In genomic region chr15:68228143-68228970, GRCh38 we compare ENCODE assay signal across 1 cellular context.
TF ChIP-seq lines count a peak whose summit lies in the region.

No MANE protein-coding gene starts in this region.

TF ChIP-seq in HepG2, 621 proteins besides CTCF, POLR2A, EP300 and RAD21 (continued from another document and continues in another):
- no peak for TF ChIP-seq ZNF562 (CRISPR knock-in tag; IDR thresholded peaks at IDR 0.05; ENCODE audit: borderline replicate concordance)
- TF ChIP-seq TAF1 (CRISPR knock-in tag; IDR thresholded peaks at IDR 0.05), result no peak
- 0 out of 2 replicates have a peak, but pooled peaks have one; percentile 26 for TF ChIP-seq ZNF33B (CRISPR knock-in tag; IDR thresholded peaks at IDR 0.05)
- TF ChIP-seq ZFP41 (CRISPR knock-in tag; IDR thresholded peaks at IDR 0.05; ENCODE audit: borderline replicate concordance), result no peak
- TF ChIP-seq YEATS2 (CRISPR knock-in tag; IDR thresholded peaks at IDR 0.05; ENCODE audit: borderline replicate concordance), result no peak
- no peak for TF ChIP-seq KAT8 (CRISPR knock-in tag; IDR thresholded peaks at IDR 0.05)
- TF ChIP-seq RARA (CRISPR knock-in tag; IDR thresholded peaks at IDR 0.05), result no peak
- no peak for TF ChIP-seq ZNF160 (CRISPR knock-in tag; IDR thresholded peaks at IDR 0.05)
- no peak for TF ChIP-seq ZNF44 (CRISPR knock-in tag; IDR thresholded peaks at IDR 0.05)
- TF ChIP-seq ZNF224 (CRISPR knock-in tag; IDR thresholded peaks at IDR 0.05), result peak; percentile 81; the same call in 1 of the 2 replicates
- no peak for TF ChIP-seq ELF4 (CRISPR knock-in tag; IDR thresholded peaks at IDR 0.05; ENCODE audit: borderline replicate concordance)
- TF ChIP-seq ZNF101 (CRISPR knock-in tag; IDR thresholded peaks at IDR 0.05; ENCODE audit: borderline replicate concordance, low read depth), result no peak
- no peak for TF ChIP-seq ATF2 (CRISPR knock-in tag; IDR thresholded peaks at IDR 0.05)
- TF ChIP-seq CAMTA2 (CRISPR knock-in tag; IDR thresholded peaks at IDR 0.05; ENCODE audit: borderline replicate concordance), result 0 out of 2 replicates have a peak, but pooled peaks have one; percentile 5
- TF ChIP-seq NRL (CRISPR knock-in tag; IDR thresholded peaks at IDR 0.05; ENCODE audit: borderline replicate concordance), result no peak
- TF ChIP-seq POGK (CRISPR knock-in tag; conservative IDR thresholded peaks at IDR 0.05), result no peak; the same call in 1 of the 2 replicates
- no peak for TF ChIP-seq E2F1 (CRISPR knock-in tag; IDR thresholded peaks at IDR 0.05)
- TF ChIP-seq ZNF781 (CRISPR knock-in tag; IDR thresholded peaks at IDR 0.05; ENCODE audit: borderline replicate concordance, not compliant biosample characterization), result no peak
- TF ChIP-seq ZNF737 (CRISPR knock-in tag; IDR thresholded peaks at IDR 0.05; ENCODE audit: borderline replicate concordance), result no peak
- no peak for TF ChIP-seq CCAR2 (optimal IDR thresholded peaks at IDR 0.05; ENCODE audit: low read depth, low read length)
- TF ChIP-seq ZNF281 (CRISPR knock-in tag; IDR thresholded peaks at IDR 0.05; ENCODE audit: borderline replicate concordance), result no peak
- TF ChIP-seq ZNF792 (CRISPR knock-in tag; IDR thresholded peaks at IDR 0.05), result no peak
- TF ChIP-seq PBX2 (CRISPR knock-in tag; IDR thresholded peaks at IDR 0.05), result no peak
- no peak for TF ChIP-seq ZNF670 (CRISPR knock-in tag; IDR thresholded peaks at IDR 0.05; ENCODE audit: borderline replicate concordance)
- TF ChIP-seq SATB2 (CRISPR knock-in tag; IDR thresholded peaks at IDR 0.05), result no peak
- no peak for TF ChIP-seq ZNF878 (CRISPR knock-in tag; IDR thresholded peaks at IDR 0.05)
- no peak for TF ChIP-seq ZNF567 (CRISPR knock-in tag; IDR thresholded peaks at IDR 0.05; ENCODE audit: borderline replicate concordance)
- no peak for TF ChIP-seq ZMYM4 (CRISPR knock-in tag; IDR thresholded peaks at IDR 0.05)
- no peak for TF ChIP-seq ZNF441 (CRISPR knock-in tag; IDR thresholded peaks at IDR 0.05; ENCODE audit: borderline replicate concordance)
- TF ChIP-seq HNF1B (CRISPR knock-in tag; IDR thresholded peaks at IDR 0.05), result no peak
- no peak for TF ChIP-seq USF2 (IDR thresholded peaks at IDR 0.05; ENCODE audit: low read depth, low read length)
- no peak for TF ChIP-seq USF2 (CRISPR knock-in tag; IDR thresholded peaks at IDR 0.05; ENCODE audit: borderline replicate concordance)
- no peak for TF ChIP-seq MLX (CRISPR knock-in tag; IDR thresholded peaks at IDR 0.05)
- TF ChIP-seq XRCC5 (optimal IDR thresholded peaks at IDR 0.05; ENCODE audit: low read length), result no peak
- TF ChIP-seq ZNF746 (CRISPR knock-in tag; IDR thresholded peaks at IDR 0.05), result 0 out of 2 replicates have a peak, but pooled peaks have one; percentile 19
- no peak for TF ChIP-seq TRIM24 (CRISPR knock-in tag; IDR thresholded peaks at IDR 0.05)
- TF ChIP-seq FOXK1 (CRISPR knock-in tag; IDR thresholded peaks at IDR 0.05; ENCODE audit: borderline replicate concordance, low read depth), result no peak
- no peak for TF ChIP-seq ZNF709 (CRISPR knock-in tag; IDR thresholded peaks at IDR 0.05)
- no peak for TF ChIP-seq TFDP1 (CRISPR knock-in tag; IDR thresholded peaks at IDR 0.05; ENCODE audit: borderline replicate concordance)
- TF ChIP-seq XBP1 (CRISPR knock-in tag; IDR thresholded peaks at IDR 0.05), result no peak
- no peak for TF ChIP-seq CBFB (CRISPR knock-in tag; IDR thresholded peaks at IDR 0.05)
- no peak for TF ChIP-seq ZNF616 (CRISPR knock-in tag; IDR thresholded peaks at IDR 0.05; ENCODE audit: low read depth)
- no peak for TF ChIP-seq DBP (CRISPR knock-in tag; IDR thresholded peaks at IDR 0.05; ENCODE audit: not compliant biosample characterization)
- no peak for TF ChIP-seq FOXM1 (CRISPR knock-in tag; IDR thresholded peaks at IDR 0.05)
- TF ChIP-seq HNRNPH1 (optimal IDR thresholded peaks at IDR 0.05; ENCODE audit: low read depth, low read length), result no peak
- no peak for TF ChIP-seq ZNF768 (CRISPR knock-in tag; IDR thresholded peaks at IDR 0.05)
- TF ChIP-seq RBAK (CRISPR knock-in tag; IDR thresholded peaks at IDR 0.05), result no peak
- TF ChIP-seq MTF2 (CRISPR knock-in tag; IDR thresholded peaks at IDR 0.05; ENCODE audit: borderline replicate concordance), result no peak
- TF ChIP-seq JDP2 (CRISPR knock-in tag; IDR thresholded peaks at IDR 0.05; ENCODE audit: borderline replicate concordance), result no peak
- no peak for TF ChIP-seq ELF1 (CRISPR knock-in tag; IDR thresholded peaks at IDR 0.05)
- TF ChIP-seq HCFC1 (IDR thresholded peaks at IDR 0.05; ENCODE audit: low read depth, low read length), result no peak
- no peak for TF ChIP-seq KDM5B (CRISPR knock-in tag; IDR thresholded peaks at IDR 0.05; ENCODE audit: borderline replicate concordance)
- TF ChIP-seq PRDM4 (CRISPR knock-in tag; IDR thresholded peaks at IDR 0.05; ENCODE audit: borderline replicate concordance), result no peak
